ENCODE assay signal across 19 cellular contexts in genomic region chr2:99891358-99891757, GRCh38.
"Had no signal": no experiment of that assay in that cellular context is flagged by ENCODE, and none has a peak within 500 bp of the region (broad histone marks: within the 10 kb centered on the region; RNA-seq: fewer than 3 reads in every experiment).

No MANE protein-coding gene starts in this region.

- H3K27ac ChIP-seq: body of pancreas, coronary artery, parathyroid adenoma, tibial artery, uterus had no signal

- H3K9ac ChIP-seq: parathyroid adenoma had no signal

- H3K4me1 Mint-ChIP-seq: activated CD4-positive, alpha-beta T cell treated with anti-CD3 and anti-CD28 coated beads, Interleukin-2, amount 10 ng/mL, durations not matched to agents 24 days and 14 days; central memory CD8-positive, alpha-beta T cell; T-cell had no signal

- H3K4me3 ChIP-seq: body of pancreas, coronary artery, lung, tibial artery, uterus had no signal

- H3K36me3 Mint-ChIP-seq: T-cell had no signal

- H3K9me3 ChIP-seq: body of pancreas, tibial artery, uterus had no signal

- H2AFZ ChIP-seq: parathyroid adenoma had no signal

- H3K4me1 ChIP-seq: body of pancreas, parathyroid adenoma, tibial artery, uterus had no signal

- H3K79me2 ChIP-seq: parathyroid adenoma had no signal

- H3K9me3 Mint-ChIP-seq: activated CD4-positive, alpha-beta T cell treated with anti-CD3 and anti-CD28 coated beads, Interleukin-2, amount 10 ng/mL, durations not matched to agents 24 days and 14 days; activated naive CD4-positive, alpha-beta T cell treated with anti-CD3 and anti-CD28 coated beads for 36 hours; activated T-cell treated with anti-CD3 and anti-CD28 coated beads, Interleukin-2, amount 50 U/mL, for 4 hours; central memory CD8-positive, alpha-beta T cell; naive B cell; T-cell had no signal

- H3K4me3 Mint-ChIP-seq: activated CD4-positive, alpha-beta T cell treated with anti-CD3 and anti-CD28 coated beads, Interleukin-2, amount 10 ng/mL, durations not matched to agents 24 days and 14 days; activated naive CD4-positive, alpha-beta T cell treated with anti-CD3 and anti-CD28 coated beads for 36 hours; activated T-cell treated with anti-CD3 and anti-CD28 coated beads, Interleukin-2, amount 50 U/mL, for 4 hours; central memory CD8-positive, alpha-beta T cell; naive B cell; T-cell had no signal

- DNase-seq: activated CD4-positive, alpha-beta T cell treated with anti-CD3 and anti-CD28 coated beads, Interleukin-2, amount 10 ng/mL, durations not matched to agents 24 days and 14 days; activated CD8-positive, alpha-beta memory T cell treated with anti-CD3 and anti-CD28 coated beads, Interleukin-2, amount 50 U/mL, for 4 hours; activated naive CD4-positive, alpha-beta T cell treated with anti-CD3 and anti-CD28 coated beads for 36 hours; activated T-cell treated with anti-CD3 and anti-CD28 coated beads, Interleukin-2, amount 50 U/mL, for 4 hours; body of pancreas; hypothalamus; islet precursor cell; naive B cell; stimulated activated CD4-positive, alpha-beta T cell treated with anti-CD3 and anti-CD28 coated beads, Interleukin-12 subunit alpha, Interleukin-12 subunit beta, amount 100 ng/mL, for 4 hours; stimulated activated CD4-positive, alpha-beta T cell treated with anti-CD3 and anti-CD28 coated beads, Interleukin-2, amount 100 ng/mL, for 24 hours; stimulated activated naive CD8-positive, alpha-beta T cell treated with anti-CD3 and anti-CD28 coated beads, Interleukin-15, Interleukin-2, amounts not matched to agents 100 U/mL and 50 U/mL, for 24 hours; substantia nigra; T-cell; tibial artery; uterus had no signal

- H3K36me3 ChIP-seq: tibial artery, uterus had no signal

- H3K27ac Mint-ChIP-seq: activated CD4-positive, alpha-beta T cell treated with anti-CD3 and anti-CD28 coated beads, Interleukin-2, amount 10 ng/mL, durations not matched to agents 24 days and 14 days; activated naive CD4-positive, alpha-beta T cell treated with anti-CD3 and anti-CD28 coated beads for 36 hours; T-cell had no signal

- H3K27me3 ChIP-seq: body of pancreas, tibial artery, uterus had no signal

- ATAC-seq: activated T-cell treated with anti-CD3 and anti-CD28 coated beads, Interleukin-2, amount 50 U/mL, for 4 hours; body of pancreas; stimulated activated naive CD8-positive, alpha-beta T cell treated with anti-CD3 and anti-CD28 coated beads, Interleukin-15, Interleukin-2, amounts not matched to agents 100 U/mL and 50 U/mL, for 24 hours; T-cell had no signal

- H3K27me3 Mint-ChIP-seq: activated CD4-positive, alpha-beta T cell treated with anti-CD3 and anti-CD28 coated beads, Interleukin-2, amount 10 ng/mL, durations not matched to agents 24 days and 14 days; central memory CD8-positive, alpha-beta T cell; naive B cell; T-cell had no signal
